ENCODE assay signal across 12 cellular contexts in the genomic region with DNA sequence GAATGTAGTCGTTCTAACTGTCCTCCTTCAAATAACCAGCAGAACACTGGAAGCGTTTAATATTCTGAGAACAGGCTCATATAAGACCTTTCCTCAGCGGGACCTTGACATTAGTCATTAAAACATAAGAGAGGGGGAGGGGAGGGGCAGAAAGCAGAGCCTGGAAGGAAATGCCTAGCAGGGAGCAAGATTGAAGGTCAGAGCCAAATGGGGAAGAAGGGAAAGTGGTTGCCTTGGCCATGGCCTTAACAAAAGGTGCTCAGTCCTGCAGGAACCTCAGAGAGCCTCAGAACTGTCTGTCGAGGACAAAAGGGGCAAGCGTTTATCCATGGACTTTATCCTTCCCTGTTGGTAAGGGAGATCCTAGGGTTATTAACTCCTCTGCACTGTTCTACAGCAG. TPM values are rescaled to one million over a fixed set of nuclear protein-coding genes. Genes with fewer than 3 reads are reported as not detected.
DNase-seq lines count a peak whose midpoint lies in the region; FAIRE-seq and TF ChIP-seq lines count a peak whose summit lies in the region.
"Had no signal": no experiment of that assay in that cellular context is flagged by ENCODE, and none has a peak within 500 bp of the region (broad histone marks: within the 10 kb centered on the region; RNA-seq: fewer than 3 reads in every experiment).

No MANE protein-coding gene starts in this region.

- no peak for TF ChIP-seq POLR2A in prostate gland (IDR thresholded peaks at IDR 0.05)

- H3K4me3 ChIP-seq in astrocyte of the cerebellum (ENCODE audit: low read depth, low read length), result peak overlapping the region; percentile 70
- H3K4me3 ChIP-seq in kidney (ENCODE audit: low read length in 2 of 2), result peak overlapping the region; percentile 77 to 82
- H3K4me3 ChIP-seq in smooth muscle cell, result peak overlapping the region; percentile 89
- H3K4me3 ChIP-seq in prostate gland, result peak overlapping the region in 1 of 2 donors; percentile 53

- H3K27ac ChIP-seq in kidney (ENCODE audit: low read depth in 2 of 2, low read length in 2 of 2), result peak overlapping the region in 1 of 2 donors; percentile 23
- no peak overlapping the region for H3K27ac ChIP-seq in smooth muscle cell (ENCODE audit: low read depth)
- no peak overlapping the region for H3K27ac ChIP-seq in prostate gland

- H3K9ac ChIP-seq in kidney (ENCODE audit: low read length in 2 of 2) (peak overlapping the region in 1 of 2 donors; percentile 67), smooth muscle cell (ENCODE audit: low read depth) (no peak overlapping the region)

- no peaks in the 10 kb centered on the region for H3F3A ChIP-seq in smooth muscle cell (ENCODE audit: low read depth)

- H3K4me1 Mint-ChIP-seq in HFFc6 (ENCODE audit: low read depth), result peaks cover 11% of the 10 kb centered on the region

- TF ChIP-seq CTCF in HFFc6 (IDR thresholded peaks at IDR 0.05), result no peak
- TF ChIP-seq CTCF in astrocyte of the cerebellum (IDR thresholded peaks at IDR 0.05; ENCODE audit: low read depth, low read length, missing control alignments), result no peak
- TF ChIP-seq CTCF in kidney (IDR thresholded peaks at IDR 0.05; ENCODE audit: borderline replicate concordance, extremely low read depth, insufficient read depth), result no peak
- no peak for TF ChIP-seq CTCF in smooth muscle cell (IDR thresholded peaks at IDR 0.05; ENCODE audit: borderline replicate concordance, insufficient read depth, poor library complexity, severe bottlenecking)
- no peak for TF ChIP-seq CTCF in prostate gland (IDR thresholded peaks at IDR 0.05)

- DNase-seq in HFFc6 (no peak), astrocyte of the cerebellum (ENCODE audit: low read depth) (no peak), kidney (no peak), smooth muscle cell (lab: John Stamatoyannopoulos, UW; ENCODE audit: unreplicated experiment) (no peak), 8988T (no peak), medulla oblongata (ENCODE audit: extremely low spot score) (no peak), prostate gland (ENCODE audit: low spot score) (no peak), dedifferentiated amniotic fluid mesenchymal stem cell (ENCODE audit: extremely low spot score) (no peak)
- DNase-seq: NCI-H1417; stimulated activated CD4-positive, alpha-beta T cell treated with anti-CD3 and anti-CD28 coated beads, Interleukin-2, amount 100 ng/mL, for 48 hours had no signal

- H3K4me3 Mint-ChIP-seq in HFFc6, result peak overlapping the region; percentile 89

- H3K27ac Mint-ChIP-seq in HFFc6, result no peak overlapping the region

- no peak for FAIRE-seq in kidney (lab: Jason Lieb, UNC)

- intact Hi-C loops in kidney (cut with DNase I), result no loop called here
- intact Hi-C loops in prostate gland (cut with DNase I), result no loop called here

- H3K36me3 ChIP-seq in kidney (ENCODE audit: control insufficient read depth in 1 of 2, insufficient read depth in 2 of 2, low read length in 2 of 2), result no peaks in the 10 kb centered on the region
- no peaks in the 10 kb centered on the region for H3K36me3 ChIP-seq in smooth muscle cell (ENCODE audit: low read depth)
- no peaks in the 10 kb centered on the region for H3K36me3 ChIP-seq in prostate gland
- H3K36me3 ChIP-seq: adrenal gland had no signal

- in situ Hi-C loops in astrocyte of the cerebellum (cut with HindIII; ENCODE audit: low sequenced_read_pairs), result no loop called here

- H4K20me1 ChIP-seq in smooth muscle cell (ENCODE audit: low read depth), result no peaks in the 10 kb centered on the region

- H3K36me3 Mint-ChIP-seq in HFFc6 (ENCODE audit: low read depth), result no peaks in the 10 kb centered on the region

- H3K79me2 ChIP-seq in smooth muscle cell (ENCODE audit: low read depth), result peaks cover 3% of the 10 kb centered on the region

- H3K27me3 ChIP-seq in smooth muscle cell (ENCODE audit: low read depth), result no peaks in the 10 kb centered on the region
- H3K27me3 ChIP-seq in prostate gland (replicated peaks; ENCODE audit: insufficient read depth), result no peaks in the 10 kb centered on the region
- H3K27me3 ChIP-seq: adrenal gland had no signal

- H3K4me1 ChIP-seq in kidney (ENCODE audit: control insufficient read depth in 1 of 2, insufficient read depth in 1 of 2, low read depth in 1 of 2, low read length in 2 of 2) (peaks cover 0 to 2% of the 10 kb centered on the region in 2 donors), smooth muscle cell (ENCODE audit: low read depth) (no peaks in the 10 kb centered on the region), prostate gland (replicated peaks) (no peaks in the 10 kb centered on the region)

- peaks cover 8% of the 10 kb centered on the region; the same call in 1 of the 2 replicates for H3K27me3 Mint-ChIP-seq in HFFc6 (ENCODE audit: insufficient read depth)

- H3K4me2 ChIP-seq in smooth muscle cell, result peak overlapping the region; percentile 90

- WGBS in smooth muscle cell (ENCODE audit: low lambda C conversion rate), result 41% methylated on average over 5 of the region's 5 CpGs
- WGBS in prostate gland, result 56% methylated on average over 5 of the region's 5 CpGs

- peaks cover 6% of the 10 kb centered on the region for H3K9me3 Mint-ChIP-seq in HFFc6

- H3K9me3 ChIP-seq in kidney (ENCODE audit: control insufficient read depth in 1 of 2, low read length in 2 of 2), result no peaks in the 10 kb centered on the region
- H3K9me3 ChIP-seq in smooth muscle cell (replicated peaks; ENCODE audit: low read depth), result no peaks in the 10 kb centered on the region
- no peaks in the 10 kb centered on the region for H3K9me3 ChIP-seq in prostate gland
- H3K9me3 ChIP-seq: adrenal gland had no signal

- H2AFZ ChIP-seq in smooth muscle cell (ENCODE audit: low read depth), result peak overlapping the region; percentile 83

RNA-seq across cellular contexts. Expression of a gene that starts 0.9 kb away (rescaled TPM):
- total RNA-seq in HFFc6 (2021; fragmentation: NEBNext Ultra II Directional; extraction: Animal tissue kit (Norgen Biotek cat#: 25700)), result 1 to 10 TPM; 3.2 to 6.3 (median 3.3) TPM
- total RNA-seq in kidney, result 6.6 TPM
- polyA plus RNA-seq in kidney (ENCODE audit: insufficient read depth, low read depth, low replicate concordance), result 71.9 TPM
- 7.3 and 10.1 TPM in 2 replicates for total RNA-seq in smooth muscle cell
- polyA plus RNA-seq in smooth muscle cell, result 4.7 and 4.8 TPM in 2 replicates
- 10 to 100 TPM in 1 of 2 donors, 1 to 10 TPM in 1; 8.1 to 10.5 TPM for total RNA-seq in prostate gland
- total RNA-seq: T-helper 1 cell treated with Interleukin-12 subunit alpha and Interleukin-12 subunit beta and Interleukin-4 antibody, amounts not matched to agents 30 ng/mL and 1 ng/mL, for 36 hours had no signal
